22 cellular contexts compared by ENCODE assay signal in the genomic region with DNA sequence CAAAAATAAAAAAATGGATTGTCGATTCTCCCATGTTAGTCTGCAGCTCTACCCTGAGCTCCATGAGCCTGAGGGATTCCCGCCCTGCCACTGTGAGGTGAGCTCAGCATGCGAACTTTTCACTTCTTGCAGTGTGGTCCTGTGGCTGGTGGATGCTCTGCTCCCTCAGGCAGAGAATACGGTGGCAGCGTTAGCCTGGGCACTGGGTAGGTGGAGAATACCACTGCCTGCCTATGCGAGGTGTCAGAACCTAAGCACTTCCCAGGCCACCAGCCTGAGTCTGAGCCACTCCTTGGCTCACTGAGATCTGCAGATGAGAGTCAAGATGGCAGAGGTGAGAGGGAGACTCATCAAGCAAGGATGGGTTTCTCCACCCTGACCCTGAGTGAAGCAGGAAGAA.
"Had no signal": no experiment of that assay in that cellular context is flagged by ENCODE, and none has a peak within 500 bp of the region (broad histone marks: within the 10 kb centered on the region; RNA-seq: fewer than 3 reads in every experiment).

No MANE protein-coding gene starts in this region.

- ATAC-seq: mucosa of descending colon; naive thymus-derived CD4-positive, alpha-beta T cell; natural killer cell treated with Interleukin-12 subunit alpha and Interleukin-12 subunit beta and Interleukin-15 and Interleukin-18, amount 100 ng/mL, for 72 hours; pancreas; right cardiac atrium; stimulated activated effector memory CD8-positive, alpha-beta T cell treated with anti-CD3 and anti-CD28 coated beads, Interleukin-12 subunit alpha, Interleukin-12 subunit beta, amount 100 ng/mL, for 72 hours had no signal

- DNase-seq: islet precursor cell; left ventricle myocardium inferior; midbrain; mucosa of descending colon; naive thymus-derived CD4-positive, alpha-beta T cell; pancreas; posterior cingulate gyrus; retina; right cardiac atrium; sigmoid colon; small intestine; spleen; stimulated activated CD4-positive, alpha-beta T cell treated with anti-CD3 and anti-CD28 coated beads, Interleukin-4, amount 100 ng/mL, for 24 hours; stimulated activated naive CD4-positive, alpha-beta T cell; tibial artery; uterus had no signal

- H3K27ac ChIP-seq: left ventricle myocardium inferior, pancreas, prostate gland, sigmoid colon, spleen, suprapubic skin, uterus had no signal

- H3K36me3 ChIP-seq: pancreas, prostate gland, uterus had no signal

- H3K27me3 ChIP-seq: pancreas, sigmoid colon, spleen, suprapubic skin, tibial artery, uterus had no signal

- H3K4me3 ChIP-seq: left ventricle myocardium inferior, lung, mucosa of descending colon, pancreas, prostate gland, sigmoid colon, spleen, suprapubic skin, thoracic aorta, tibial artery, uterus had no signal

- H3K9me3 ChIP-seq: left ventricle myocardium inferior, mucosa of descending colon, pancreas, prostate gland, sigmoid colon, spleen, suprapubic skin, thoracic aorta, tibial artery, uterus had no signal
